8 cellular contexts compared by ENCODE assay signal in the genomic region with DNA sequence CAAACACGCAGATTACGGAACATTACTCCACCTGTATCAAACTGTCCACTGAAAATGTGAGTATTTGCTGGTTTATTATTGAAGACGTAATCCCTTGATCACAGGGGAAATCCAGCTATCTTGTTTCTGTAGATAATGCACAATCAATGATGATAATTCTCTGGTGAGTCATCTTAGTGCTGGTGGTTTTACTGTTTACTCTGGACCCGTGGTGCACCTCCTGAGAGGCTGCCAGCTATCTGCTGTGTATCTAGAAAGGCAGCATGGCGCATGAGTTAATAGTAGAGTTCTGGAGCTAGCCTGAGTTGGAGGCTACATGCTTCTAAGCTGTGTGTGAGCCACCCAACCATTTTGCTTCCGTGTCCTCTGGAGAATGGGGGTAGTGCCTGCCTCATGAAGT. TPM values are rescaled to one million over a fixed set of nuclear protein-coding genes. Genes with fewer than 3 reads are reported as not detected.
DNase-seq lines count a peak whose midpoint lies in the region; ATAC-seq lines count a peak whose summit lies in the region.

No MANE protein-coding gene starts in this region.

- H3K36me3 Mint-ChIP-seq in activated CD4-positive, alpha-beta T cell treated with anti-CD3 and anti-CD28 coated beads, Interleukin-2, amount 10 ng/mL, durations not matched to agents 7 days and 5 days (ENCODE audit: low read depth) = peaks cover 73% of the 10 kb centered on the region

- H3K27me3 Mint-ChIP-seq in activated CD4-positive, alpha-beta T cell treated with anti-CD3 and anti-CD28 coated beads, Interleukin-2, amount 10 ng/mL, durations not matched to agents 7 days and 5 days = no peaks in the 10 kb centered on the region

- DNase-seq in AG08395 (ENCODE audit: low spot score) (peak; percentile 53), HCEC 1CT (peak; percentile 77), fibroblast of the conjunctiva (ENCODE audit: low read depth) (peak; percentile 31), SHP77 treated with DMSO at 0.1 percent for 48 hours (lab: John Stamatoyannopoulos, UW) (no peak), UCSD-AML1 (lab: John Stamatoyannopoulos, UW; ENCODE audit: unreplicated experiment) (no peak), head of caudate nucleus (no peak)
- DNase-seq in activated CD4-positive, alpha-beta T cell treated with anti-CD3 and anti-CD28 coated beads, Interleukin-2, amount 10 ng/mL, durations not matched to agents 7 days and 5 days = peak; percentile 28

- POLR2A ChIA-PET in activated CD4-positive, alpha-beta T cell treated with anti-CD3 and anti-CD28 coated beads, Interleukin-2, amount 10 ng/mL, durations not matched to agents 7 days and 5 days (lab: Charles Lee) = no interaction called here

- H3K4me1 Mint-ChIP-seq in activated CD4-positive, alpha-beta T cell treated with anti-CD3 and anti-CD28 coated beads, Interleukin-2, amount 10 ng/mL, durations not matched to agents 7 days and 5 days = peaks cover 68% of the 10 kb centered on the region

- H3K4me3 Mint-ChIP-seq in activated CD4-positive, alpha-beta T cell treated with anti-CD3 and anti-CD28 coated beads, Interleukin-2, amount 10 ng/mL, durations not matched to agents 7 days and 5 days = no peak overlapping the region

- no peak for ATAC-seq in HG02623 (IDR thresholded peaks at IDR 0.05; ENCODE audit: unreplicated experiment)

- H3K27ac Mint-ChIP-seq in activated CD4-positive, alpha-beta T cell treated with anti-CD3 and anti-CD28 coated beads, Interleukin-2, amount 10 ng/mL, durations not matched to agents 7 days and 5 days = peak overlapping the region; percentile 60

- CTCF ChIA-PET in activated CD4-positive, alpha-beta T cell treated with anti-CD3 and anti-CD28 coated beads, Interleukin-2, amount 10 ng/mL, durations not matched to agents 7 days and 5 days (lab: Charles Lee) = interaction anchor here (1.1 kb wide), 2 partner anchors 171 to 196 kb away, joined by 3 read pairs; no protein-coding TSS in a partner anchor

- H3K9me3 Mint-ChIP-seq in activated CD4-positive, alpha-beta T cell treated with anti-CD3 and anti-CD28 coated beads, Interleukin-2, amount 10 ng/mL, durations not matched to agents 7 days and 5 days = no peaks in the 10 kb centered on the region

- intact Hi-C loops in head of caudate nucleus (cut with DNase I) = no loop called here

RNA-seq across cellular contexts. Expression of gene NCAPH, which starts 6.5 kb away (rescaled TPM):
- 10 to 100 TPM; 82.4 to 84.6 TPM for total RNA-seq in activated CD4-positive, alpha-beta T cell treated with anti-CD3 and anti-CD28 coated beads, Interleukin-2, amount 10 ng/mL, durations not matched to agents 7 days and 5 days

RNA-seq across cellular contexts. Expression of gene ITPRIPL1, which starts 17.0 kb away (rescaled TPM):
- total RNA-seq in activated CD4-positive, alpha-beta T cell treated with anti-CD3 and anti-CD28 coated beads, Interleukin-2, amount 10 ng/mL, durations not matched to agents 7 days and 5 days = 10 to 100 TPM; 33.3 to 39.2 TPM

RNA-seq across cellular contexts. Expression of gene SNRNP200, which starts 36.7 kb away (rescaled TPM):
- total RNA-seq in activated CD4-positive, alpha-beta T cell treated with anti-CD3 and anti-CD28 coated beads, Interleukin-2, amount 10 ng/mL, durations not matched to agents 7 days and 5 days = 100 to 1,000 TPM; 170 to 178 TPM

Comparison
In these comparisons a context has a peak if more than half of its experiments do, and no peak if none do; other contexts are left out.
1. DNase-seq: peak in AG08395 (single experiment), HCEC 1CT (single experiment), activated CD4-positive, alpha-beta T cell treated with anti-CD3 and anti-CD28 coated beads, Interleukin-2, amount 10 ng/mL, durations not matched to agents 7 days and 5 days (single experiment) and fibroblast of the conjunctiva (single experiment); none in SHP77 treated with DMSO at 0.1 percent for 48 hours (single experiment), UCSD-AML1 (single experiment) and head of caudate nucleus (0 of 42).